8 cellular contexts compared by ENCODE assay signal in genomic region chr17:81393684-81394376, GRCh38. TPM values are rescaled to one million over a fixed set of nuclear protein-coding genes. Genes with fewer than 3 reads are reported as not detected.
A peak's percentile ranks its signal among the peaks of the same experiment; 100 is the strongest.
DNase-seq lines count a peak whose midpoint lies in the region; ATAC-seq, FAIRE-seq and TF ChIP-seq lines count a peak whose summit lies in the region.

No MANE protein-coding gene starts in this region.

- H4K20me1 ChIP-seq in smooth muscle cell (ENCODE audit: low read depth): peaks cover 8% of the 10 kb centered on the region

- H3K4me3 Mint-ChIP-seq in T-helper 17 cell: peak overlapping the region; percentile 65

- peaks cover under 1% of the 10 kb centered on the region for H3K36me3 Mint-ChIP-seq in T-helper 17 cell (ENCODE audit: low read depth)

- DNase-seq in activated effector memory CD4-positive, alpha-beta T cell treated with anti-CD3 and anti-CD28 coated beads, Interleukin-2, amount 50 U/mL, for 16 hours: peak; percentile 77
- no peak for DNase-seq in activated effector memory CD4-positive, alpha-beta T cell treated with Interleukin-2 at 50 U/mL for 16 hours
- peak; percentile 97 for DNase-seq in NCI-H146 treated with DMSO at 0.1 percent for 48 hours (lab: John Stamatoyannopoulos, UW; ENCODE audit: unreplicated experiment)
- no peak for DNase-seq in T-helper 17 cell
- DNase-seq in kidney: peak; percentile 100
- DNase-seq in smooth muscle cell (lab: John Stamatoyannopoulos, UW; ENCODE audit: unreplicated experiment): peak; percentile 99

- H3K36me3 ChIP-seq in kidney (ENCODE audit: control insufficient read depth in 1 of 2, insufficient read depth in 2 of 2, low read length in 2 of 2): no peaks in the 10 kb centered on the region
- no peaks in the 10 kb centered on the region for H3K36me3 ChIP-seq in smooth muscle cell (ENCODE audit: low read depth)

- peaks cover 27 to 34% of the 10 kb centered on the region in 2 donors for H3K4me1 ChIP-seq in kidney (ENCODE audit: control insufficient read depth in 1 of 2, insufficient read depth in 1 of 2, low read depth in 1 of 2, low read length in 2 of 2)
- peaks cover 50% of the 10 kb centered on the region for H3K4me1 ChIP-seq in smooth muscle cell (ENCODE audit: low read depth)

- H3K4me2 ChIP-seq in smooth muscle cell: peak overlapping the region; percentile 100

- H3K27me3 Mint-ChIP-seq in T-helper 17 cell: peaks cover 48% of the 10 kb centered on the region

- no peak overlapping the region for H2AFZ ChIP-seq in smooth muscle cell (ENCODE audit: low read depth)

- H3K27ac ChIP-seq in cingulate gyrus (ENCODE audit: low read depth, low read length) (peak overlapping the region; percentile 91), kidney (ENCODE audit: low read depth in 2 of 2, low read length in 2 of 2) (peak overlapping the region; percentile 88 to 89), smooth muscle cell (ENCODE audit: low read depth) (peak overlapping the region; percentile 76)

- no peaks in the 10 kb centered on the region for H3K27me3 ChIP-seq in smooth muscle cell (ENCODE audit: low read depth)

- ATAC-seq in T-helper 17 cell (no peak), HG03139 (IDR thresholded peaks at IDR 0.05; ENCODE audit: unreplicated experiment) (no peak)

- peak; percentile 91 for FAIRE-seq in kidney (lab: Jason Lieb, UNC)

- TF ChIP-seq CTCF in kidney (IDR thresholded peaks at IDR 0.05; ENCODE audit: borderline replicate concordance, extremely low read depth, insufficient read depth) (peak; percentile 17), smooth muscle cell (IDR thresholded peaks at IDR 0.05; ENCODE audit: borderline replicate concordance, insufficient read depth, poor library complexity, severe bottlenecking) (no peak)

- H3K4me1 Mint-ChIP-seq in T-helper 17 cell: peaks cover 20% of the 10 kb centered on the region

- under 1% methylated on average over 60 of the region's 63 CpGs for WGBS in smooth muscle cell (ENCODE audit: low lambda C conversion rate)

- H3K9ac ChIP-seq in kidney (ENCODE audit: low read length in 2 of 2) (peak overlapping the region in 1 of 2 donors; percentile 34), smooth muscle cell (ENCODE audit: low read depth) (peak overlapping the region; percentile 84)

- peaks cover 75% of the 10 kb centered on the region for H3K79me2 ChIP-seq in smooth muscle cell (ENCODE audit: low read depth)

- no peaks in the 10 kb centered on the region for H3K9me3 ChIP-seq in T-helper 17 cell (ENCODE audit: control insufficient read depth, low read length, poor library complexity, severe bottlenecking)
- H3K9me3 ChIP-seq in kidney (ENCODE audit: control insufficient read depth in 1 of 2, low read length in 2 of 2): no peaks in the 10 kb centered on the region
- H3K9me3 ChIP-seq in smooth muscle cell (replicated peaks; ENCODE audit: low read depth): no peaks in the 10 kb centered on the region

- H3K27ac Mint-ChIP-seq in T-helper 17 cell: peak overlapping the region; percentile 78

- peaks cover 24% of the 10 kb centered on the region for H3F3A ChIP-seq in smooth muscle cell (ENCODE audit: low read depth)

- intact Hi-C loops in kidney (cut with DNase I): no loop called here

- H3K4me3 ChIP-seq in kidney (ENCODE audit: low read length in 2 of 2): peak overlapping the region; percentile 51 to 66
- peak overlapping the region; percentile 88 for H3K4me3 ChIP-seq in smooth muscle cell

RNA-seq across cellular contexts. Expression of gene BAHCC1, which starts 1.4 kb away (rescaled TPM):
- under 1 TPM; 0.22 to 0.29 TPM for total RNA-seq in T-helper 17 cell
- total RNA-seq in kidney: 20.5 TPM
- 2.6 TPM for polyA plus RNA-seq in kidney (ENCODE audit: insufficient read depth, low read depth, low replicate concordance)
- 4.6 and 5.4 TPM in 2 replicates for total RNA-seq in smooth muscle cell
- polyA plus RNA-seq in smooth muscle cell: 3.2 and 3.9 TPM in 2 replicates

Comparison
In these comparisons a context has a peak if more than half of its experiments do, and no peak if none do; other contexts are left out.
1. DNase-seq: peak in activated effector memory CD4-positive, alpha-beta T cell treated with anti-CD3 and anti-CD28 coated beads, Interleukin-2, amount 50 U/mL, for 16 hours (single experiment), NCI-H146 treated with DMSO at 0.1 percent for 48 hours (single experiment), kidney (single experiment) and smooth muscle cell (single experiment); none in activated effector memory CD4-positive, alpha-beta T cell treated with Interleukin-2 at 50 U/mL for 16 hours (single experiment) and T-helper 17 cell (0 of 3).
2. Peak in every context shown above with its lines, with median percentiles within 50 percentile points of each other: H3K27ac ChIP-seq.